1 cellular context compared by ENCODE assay signal in the genomic region with DNA sequence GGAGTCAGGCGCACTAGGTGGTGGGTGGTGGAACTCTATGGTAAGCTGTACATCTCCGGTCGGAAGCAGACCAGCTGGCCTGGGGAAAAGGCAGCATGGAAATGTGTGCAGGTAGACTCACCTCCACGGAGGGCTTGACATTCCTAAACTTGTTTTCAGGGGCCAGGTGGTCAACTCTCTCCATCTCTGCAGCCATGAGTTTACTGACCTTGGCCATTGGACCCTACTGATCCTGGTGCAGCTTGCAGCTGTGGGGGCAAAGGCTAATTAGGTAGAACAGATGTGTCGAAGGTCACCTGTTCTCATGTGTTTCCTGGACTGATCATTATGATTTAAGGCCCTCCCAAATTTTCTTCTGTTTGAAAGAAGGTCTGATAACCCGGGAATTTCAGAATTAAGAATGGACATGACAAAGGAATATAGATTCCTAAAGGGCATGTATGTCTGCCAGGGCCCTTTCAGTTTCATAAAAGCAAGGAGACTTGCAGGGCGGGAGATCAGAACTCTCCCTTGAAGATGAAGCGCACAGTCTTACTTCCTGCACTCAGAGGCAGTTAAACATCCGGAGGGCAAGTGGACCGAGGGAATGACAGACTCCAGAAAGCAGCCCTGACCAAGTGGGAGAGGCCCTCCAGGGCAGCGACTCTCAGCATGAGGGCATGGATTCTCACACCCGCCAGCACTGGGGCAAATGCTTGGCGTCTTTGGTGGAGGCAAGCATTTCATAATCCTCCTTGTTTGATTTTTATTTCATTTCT.
A peak's percentile ranks its signal among the peaks of the same experiment; 100 is the strongest.
TF ChIP-seq lines count a peak whose summit lies in the region.

No MANE protein-coding gene starts in this region.

TF ChIP-seq in HepG2, 621 proteins besides CTCF, POLR2A, EP300 and RAD21 (continues in another document):
- TF ChIP-seq NR2C2 (CRISPR knock-in tag; IDR thresholded peaks at IDR 0.05; ENCODE audit: borderline replicate concordance) (peak; percentile 66), NR2F6 (IDR thresholded peaks at IDR 0.05) (peak; percentile 49; the same call in 1 of the 2 replicates), NR2F6 (CRISPR knock-in tag; IDR thresholded peaks at IDR 0.05) (peak; percentile 71; the same call in 1 of the 2 replicates), TEAD3 (CRISPR knock-in tag; optimal IDR thresholded peaks at IDR 0.05; ENCODE audit: borderline replicate concordance) (peak; percentile 49), SALL1 (CRISPR knock-in tag; IDR thresholded peaks at IDR 0.05) (peak; percentile 74; the same call in 1 of the 2 replicates), ZEB1 (IDR thresholded peaks at IDR 0.05; ENCODE audit: insufficient replicate concordance, low read depth) (peak; percentile 93), LCORL (IDR thresholded peaks at IDR 0.05) (no peak), LCORL (CRISPR knock-in tag; IDR thresholded peaks at IDR 0.05) (peak; percentile 74), STAG1 (CRISPR knock-in tag; IDR thresholded peaks at IDR 0.05) (no peak), HDAC1 (CRISPR knock-in tag; IDR thresholded peaks at IDR 0.05) (peak; percentile 64; the same call in 1 of the 2 replicates), KDM5B (CRISPR knock-in tag; IDR thresholded peaks at IDR 0.05; ENCODE audit: borderline replicate concordance) (0 out of 2 replicates have a peak, but pooled peaks have one; percentile 36), ZFP62 (CRISPR knock-in tag; IDR thresholded peaks at IDR 0.05) (no peak), HOXA3 (CRISPR knock-in tag; IDR thresholded peaks at IDR 0.05) (peak; percentile 46; the same call in 1 of the 2 replicates), RXRA (CRISPR knock-in tag; IDR thresholded peaks at IDR 0.05) (no peak), NR2F1 (CRISPR knock-in tag; IDR thresholded peaks at IDR 0.05) (peak; percentile 38 to 39; a peak in 1 of 4 replicates), ZKSCAN8 (CRISPR knock-in tag; IDR thresholded peaks at IDR 0.05; ENCODE audit: borderline replicate concordance) (no peak), MIER2 (CRISPR knock-in tag; IDR thresholded peaks at IDR 0.05) (no peak), FOXC1 (CRISPR knock-in tag; IDR thresholded peaks at IDR 0.05; ENCODE audit: borderline replicate concordance) (no peak), HNF4G (IDR thresholded peaks at IDR 0.05; ENCODE audit: borderline replicate concordance, low read depth, low read length) (peak; percentile 70), HNF4G (CRISPR knock-in tag; IDR thresholded peaks at IDR 0.05; ENCODE audit: borderline replicate concordance, low read depth) (peak; percentile 86; the same call in 1 of the 2 replicates), HOXA5 (CRISPR knock-in tag; IDR thresholded peaks at IDR 0.05) (no peak), ZNF563 (CRISPR knock-in tag; IDR thresholded peaks at IDR 0.05) (no peak), ATM (IDR thresholded peaks at IDR 0.05; ENCODE audit: borderline replicate concordance) (no peak), ZNF629 (CRISPR knock-in tag; conservative IDR thresholded peaks at IDR 0.05) (no peak), ZMYM3 (CRISPR knock-in tag; IDR thresholded peaks at IDR 0.05) (0 out of 2 replicates have a peak, but pooled peaks have one; percentile 6), NFE2L2 (IDR thresholded peaks at IDR 0.05; ENCODE audit: low read length) (no peak), HNF4A (CRISPR knock-in tag; IDR thresholded peaks at IDR 0.05) (peak; percentile 92)
- TF ChIP-seq, protein P1, sequence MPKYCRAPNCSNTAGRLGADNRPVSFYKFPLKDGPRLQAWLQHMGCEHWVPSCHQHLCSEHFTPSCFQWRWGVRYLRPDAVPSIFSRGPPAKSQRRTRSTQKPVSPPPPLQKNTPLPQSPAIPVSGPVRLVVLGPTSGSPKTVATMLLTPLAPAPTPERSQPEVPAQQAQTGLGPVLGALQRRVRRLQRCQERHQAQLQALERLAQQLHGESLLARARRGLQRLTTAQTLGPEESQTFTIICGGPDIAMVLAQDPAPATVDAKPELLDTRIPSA (CRISPR knock-in tag; IDR thresholded peaks at IDR 0.05; ENCODE audit: borderline replicate concordance): no peak
- TF ChIP-seq, protein P2, sequence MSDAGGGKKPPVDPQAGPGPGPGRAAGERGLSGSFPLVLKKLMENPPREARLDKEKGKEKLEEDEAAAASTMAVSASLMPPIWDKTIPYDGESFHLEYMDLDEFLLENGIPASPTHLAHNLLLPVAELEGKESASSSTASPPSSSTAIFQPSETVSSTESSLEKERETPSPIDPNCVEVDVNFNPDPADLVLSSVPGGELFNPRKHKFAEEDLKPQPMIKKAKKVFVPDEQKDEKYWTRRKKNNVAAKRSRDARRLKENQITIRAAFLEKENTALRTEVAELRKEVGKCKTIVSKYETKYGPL (CRISPR knock-in tag; IDR thresholded peaks at IDR 0.05): no peak
- TF ChIP-seq, protein P3, sequence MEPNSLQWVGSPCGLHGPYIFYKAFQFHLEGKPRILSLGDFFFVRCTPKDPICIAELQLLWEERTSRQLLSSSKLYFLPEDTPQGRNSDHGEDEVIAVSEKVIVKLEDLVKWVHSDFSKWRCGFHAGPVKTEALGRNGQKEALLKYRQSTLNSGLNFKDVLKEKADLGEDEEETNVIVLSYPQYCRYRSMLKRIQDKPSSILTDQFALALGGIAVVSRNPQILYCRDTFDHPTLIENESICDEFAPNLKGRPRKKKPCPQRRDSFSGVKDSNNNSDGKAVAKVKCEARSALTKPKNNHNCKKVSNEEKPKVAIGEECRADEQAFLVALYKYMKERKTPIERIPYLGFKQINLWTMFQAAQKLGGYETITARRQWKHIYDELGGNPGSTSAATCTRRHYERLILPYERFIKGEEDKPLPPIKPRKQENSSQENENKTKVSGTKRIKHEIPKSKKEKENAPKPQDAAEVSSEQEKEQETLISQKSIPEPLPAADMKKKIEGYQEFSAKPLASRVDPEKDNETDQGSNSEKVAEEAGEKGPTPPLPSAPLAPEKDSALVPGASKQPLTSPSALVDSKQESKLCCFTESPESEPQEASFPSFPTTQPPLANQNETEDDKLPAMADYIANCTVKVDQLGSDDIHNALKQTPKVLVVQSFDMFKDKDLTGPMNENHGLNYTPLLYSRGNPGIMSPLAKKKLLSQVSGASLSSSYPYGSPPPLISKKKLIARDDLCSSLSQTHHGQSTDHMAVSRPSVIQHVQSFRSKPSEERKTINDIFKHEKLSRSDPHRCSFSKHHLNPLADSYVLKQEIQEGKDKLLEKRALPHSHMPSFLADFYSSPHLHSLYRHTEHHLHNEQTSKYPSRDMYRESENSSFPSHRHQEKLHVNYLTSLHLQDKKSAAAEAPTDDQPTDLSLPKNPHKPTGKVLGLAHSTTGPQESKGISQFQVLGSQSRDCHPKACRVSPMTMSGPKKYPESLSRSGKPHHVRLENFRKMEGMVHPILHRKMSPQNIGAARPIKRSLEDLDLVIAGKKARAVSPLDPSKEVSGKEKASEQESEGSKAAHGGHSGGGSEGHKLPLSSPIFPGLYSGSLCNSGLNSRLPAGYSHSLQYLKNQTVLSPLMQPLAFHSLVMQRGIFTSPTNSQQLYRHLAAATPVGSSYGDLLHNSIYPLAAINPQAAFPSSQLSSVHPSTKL (CRISPR knock-in tag; IDR thresholded peaks at IDR 0.05): peak; percentile 35; the same call in 1 of the 2 replicates
- TF ChIP-seq, protein P4, sequence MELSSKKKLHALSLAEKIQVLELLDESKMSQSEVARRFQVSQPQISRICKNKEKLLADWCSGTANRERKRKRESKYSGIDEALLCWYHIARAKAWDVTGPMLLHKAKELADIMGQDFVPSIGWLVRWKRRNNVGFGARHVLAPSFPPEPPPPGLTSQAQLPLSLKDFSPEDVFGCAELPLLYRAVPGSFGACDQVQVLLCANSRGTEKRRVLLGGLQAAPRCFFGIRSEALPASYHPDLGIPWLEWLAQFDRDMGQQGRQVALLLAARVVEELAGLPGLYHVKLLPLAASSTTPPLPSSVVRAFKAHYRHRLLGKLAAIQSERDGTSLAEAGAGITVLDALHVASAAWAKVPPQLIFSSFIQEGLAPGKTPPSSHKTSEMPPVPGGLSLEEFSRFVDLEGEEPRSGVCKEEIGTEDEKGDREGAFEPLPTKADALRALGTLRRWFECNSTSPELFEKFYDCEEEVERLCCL (CRISPR knock-in tag; IDR thresholded peaks at IDR 0.05; ENCODE audit: borderline replicate concordance): no peak
- TF ChIP-seq, protein P5, sequence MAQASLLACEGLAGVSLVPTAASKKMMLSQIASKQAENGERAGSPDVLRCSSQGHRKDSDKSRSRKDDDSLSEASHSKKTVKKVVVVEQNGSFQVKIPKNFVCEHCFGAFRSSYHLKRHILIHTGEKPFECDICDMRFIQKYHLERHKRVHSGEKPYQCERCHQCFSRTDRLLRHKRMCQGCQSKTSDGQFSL (CRISPR knock-in tag; IDR thresholded peaks at IDR 0.05): no peak
- TF ChIP-seq, protein P6, sequence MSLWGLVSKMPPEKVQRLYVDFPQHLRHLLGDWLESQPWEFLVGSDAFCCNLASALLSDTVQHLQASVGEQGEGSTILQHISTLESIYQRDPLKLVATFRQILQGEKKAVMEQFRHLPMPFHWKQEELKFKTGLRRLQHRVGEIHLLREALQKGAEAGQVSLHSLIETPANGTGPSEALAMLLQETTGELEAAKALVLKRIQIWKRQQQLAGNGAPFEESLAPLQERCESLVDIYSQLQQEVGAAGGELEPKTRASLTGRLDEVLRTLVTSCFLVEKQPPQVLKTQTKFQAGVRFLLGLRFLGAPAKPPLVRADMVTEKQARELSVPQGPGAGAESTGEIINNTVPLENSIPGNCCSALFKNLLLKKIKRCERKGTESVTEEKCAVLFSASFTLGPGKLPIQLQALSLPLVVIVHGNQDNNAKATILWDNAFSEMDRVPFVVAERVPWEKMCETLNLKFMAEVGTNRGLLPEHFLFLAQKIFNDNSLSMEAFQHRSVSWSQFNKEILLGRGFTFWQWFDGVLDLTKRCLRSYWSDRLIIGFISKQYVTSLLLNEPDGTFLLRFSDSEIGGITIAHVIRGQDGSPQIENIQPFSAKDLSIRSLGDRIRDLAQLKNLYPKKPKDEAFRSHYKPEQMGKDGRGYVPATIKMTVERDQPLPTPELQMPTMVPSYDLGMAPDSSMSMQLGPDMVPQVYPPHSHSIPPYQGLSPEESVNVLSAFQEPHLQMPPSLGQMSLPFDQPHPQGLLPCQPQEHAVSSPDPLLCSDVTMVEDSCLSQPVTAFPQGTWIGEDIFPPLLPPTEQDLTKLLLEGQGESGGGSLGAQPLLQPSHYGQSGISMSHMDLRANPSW (CRISPR knock-in tag; IDR thresholded peaks at IDR 0.05; ENCODE audit: borderline replicate concordance): no peak
- TF ChIP-seq, protein P7, sequence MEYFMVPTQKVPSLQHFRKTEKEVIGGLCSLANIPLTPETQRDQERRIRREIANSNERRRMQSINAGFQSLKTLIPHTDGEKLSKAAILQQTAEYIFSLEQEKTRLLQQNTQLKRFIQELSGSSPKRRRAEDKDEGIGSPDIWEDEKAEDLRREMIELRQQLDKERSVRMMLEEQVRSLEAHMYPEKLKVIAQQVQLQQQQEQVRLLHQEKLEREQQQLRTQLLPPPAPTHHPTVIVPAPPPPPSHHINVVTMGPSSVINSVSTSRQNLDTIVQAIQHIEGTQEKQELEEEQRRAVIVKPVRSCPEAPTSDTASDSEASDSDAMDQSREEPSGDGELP (IDR thresholded peaks at IDR 0.05; ENCODE audit: borderline replicate concordance, low read depth): peak; percentile 79
- TF ChIP-seq, protein P8, sequence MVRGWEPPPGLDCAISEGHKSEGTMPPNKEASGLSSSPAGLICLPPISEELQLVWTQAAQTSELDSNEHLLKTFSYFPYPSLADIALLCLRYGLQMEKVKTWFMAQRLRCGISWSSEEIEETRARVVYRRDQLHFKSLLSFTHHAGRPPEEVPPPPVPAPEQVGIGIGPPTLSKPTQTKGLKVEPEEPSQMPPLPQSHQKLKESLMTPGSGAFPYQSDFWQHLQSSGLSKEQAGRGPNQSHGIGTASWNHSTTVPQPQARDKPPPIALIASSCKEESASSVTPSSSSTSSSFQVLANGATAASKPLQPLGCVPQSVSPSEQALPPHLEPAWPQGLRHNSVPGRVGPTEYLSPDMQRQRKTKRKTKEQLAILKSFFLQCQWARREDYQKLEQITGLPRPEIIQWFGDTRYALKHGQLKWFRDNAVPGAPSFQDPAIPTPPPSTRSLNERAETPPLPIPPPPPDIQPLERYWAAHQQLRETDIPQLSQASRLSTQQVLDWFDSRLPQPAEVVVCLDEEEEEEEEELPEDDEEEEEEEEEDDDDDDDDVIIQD (CRISPR knock-in tag; IDR thresholded peaks at IDR 0.05; ENCODE audit: low read depth): 0 out of 2 replicates have a peak, but pooled peaks have one; percentile 55
- TF ChIP-seq, protein P9, sequence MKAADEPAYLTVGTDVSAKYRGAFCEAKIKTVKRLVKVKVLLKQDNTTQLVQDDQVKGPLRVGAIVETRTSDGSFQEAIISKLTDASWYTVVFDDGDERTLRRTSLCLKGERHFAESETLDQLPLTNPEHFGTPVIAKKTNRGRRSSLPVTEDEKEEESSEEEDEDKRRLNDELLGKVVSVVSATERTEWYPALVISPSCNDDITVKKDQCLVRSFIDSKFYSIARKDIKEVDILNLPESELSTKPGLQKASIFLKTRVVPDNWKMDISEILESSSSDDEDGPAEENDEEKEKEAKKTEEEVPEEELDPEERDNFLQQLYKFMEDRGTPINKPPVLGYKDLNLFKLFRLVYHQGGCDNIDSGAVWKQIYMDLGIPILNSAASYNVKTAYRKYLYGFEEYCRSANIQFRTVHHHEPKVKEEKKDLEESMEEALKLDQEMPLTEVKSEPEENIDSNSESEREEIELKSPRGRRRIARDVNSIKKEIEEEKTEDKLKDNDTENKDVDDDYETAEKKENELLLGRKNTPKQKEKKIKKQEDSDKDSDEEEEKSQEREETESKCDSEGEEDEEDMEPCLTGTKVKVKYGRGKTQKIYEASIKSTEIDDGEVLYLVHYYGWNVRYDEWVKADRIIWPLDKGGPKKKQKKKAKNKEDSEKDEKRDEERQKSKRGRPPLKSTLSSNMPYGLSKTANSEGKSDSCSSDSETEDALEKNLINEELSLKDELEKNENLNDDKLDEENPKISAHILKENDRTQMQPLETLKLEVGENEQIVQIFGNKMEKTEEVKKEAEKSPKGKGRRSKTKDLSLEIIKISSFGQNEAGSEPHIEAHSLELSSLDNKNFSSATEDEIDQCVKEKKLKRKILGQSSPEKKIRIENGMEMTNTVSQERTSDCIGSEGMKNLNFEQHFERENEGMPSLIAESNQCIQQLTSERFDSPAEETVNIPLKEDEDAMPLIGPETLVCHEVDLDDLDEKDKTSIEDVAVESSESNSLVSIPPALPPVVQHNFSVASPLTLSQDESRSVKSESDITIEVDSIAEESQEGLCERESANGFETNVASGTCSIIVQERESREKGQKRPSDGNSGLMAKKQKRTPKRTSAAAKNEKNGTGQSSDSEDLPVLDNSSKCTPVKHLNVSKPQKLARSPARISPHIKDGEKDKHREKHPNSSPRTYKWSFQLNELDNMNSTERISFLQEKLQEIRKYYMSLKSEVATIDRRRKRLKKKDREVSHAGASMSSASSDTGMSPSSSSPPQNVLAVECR (CRISPR knock-in tag; IDR thresholded peaks at IDR 0.05; ENCODE audit: borderline replicate concordance): peak; percentile 49
